In the genomic region with DNA sequence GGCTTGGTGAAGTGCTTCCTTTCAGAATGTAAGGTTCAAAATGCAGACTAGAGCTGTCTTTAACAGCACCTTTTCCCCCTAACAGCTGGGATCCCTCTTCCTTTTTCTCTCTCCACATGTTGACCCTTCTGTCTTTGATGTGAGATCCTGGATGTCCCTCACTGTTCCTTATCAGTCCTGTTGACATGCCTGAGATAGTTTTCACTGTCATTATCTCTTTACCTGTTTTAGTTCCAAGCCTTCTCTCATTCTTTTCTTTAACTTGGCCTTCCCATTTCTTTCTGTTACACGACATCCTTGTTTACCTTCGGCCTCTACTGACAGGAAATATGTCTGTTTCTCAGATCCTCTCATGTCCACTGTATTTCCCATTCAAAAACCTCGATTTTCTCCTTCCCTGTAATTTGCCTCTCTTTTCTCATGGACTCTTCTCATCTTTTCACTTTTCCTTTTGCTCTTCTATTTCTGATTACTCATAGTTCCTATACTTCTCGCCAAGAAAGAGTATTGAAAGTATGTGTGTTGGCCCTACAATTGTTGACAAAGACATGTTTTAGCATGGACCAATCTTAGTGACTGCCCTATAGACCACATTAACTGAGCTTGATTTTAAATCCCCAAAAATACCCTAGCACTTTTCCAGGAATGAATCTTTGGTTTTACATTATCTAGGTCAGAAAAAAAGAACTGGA, we compare ENCODE assay signal across 17 cellular contexts. TPM values are rescaled to one million over a fixed set of nuclear protein-coding genes. Genes with fewer than 3 reads are reported as not detected.
DNase-seq lines count a peak whose midpoint lies in the region; ATAC-seq, FAIRE-seq and TF ChIP-seq lines count a peak whose summit lies in the region.
"Had no signal": no experiment of that assay in that cellular context is flagged by ENCODE, and none has a peak within 500 bp of the region (broad histone marks: within the 10 kb centered on the region; RNA-seq: fewer than 3 reads in every experiment).

No MANE protein-coding gene starts in this region.

- no peak overlapping the region for H3K27ac ChIP-seq in astrocyte (ENCODE audit: low read depth, low read length)
- H3K27ac ChIP-seq in kidney (ENCODE audit: low read depth in 2 of 2, low read length in 2 of 2) = no peak overlapping the region
- H3K27ac ChIP-seq: psoas muscle had no signal

- no peak overlapping the region for H2AFZ ChIP-seq in astrocyte (ENCODE audit: low read depth, low read length)

- no peaks in the 10 kb centered on the region for H3K36me3 Mint-ChIP-seq in stimulated activated naive CD8-positive, alpha-beta T cell treated with anti-CD3 and anti-CD28 coated beads, Interleukin-15, Interleukin-2, amounts not matched to agents 100 ng/mL and 50 ng/mL, for 24 hours (ENCODE audit: low read depth)
- no peaks in the 10 kb centered on the region for H3K36me3 Mint-ChIP-seq in astrocyte (ENCODE audit: low read depth, unreplicated experiment)
- H3K36me3 Mint-ChIP-seq in type B pancreatic cell = no peaks in the 10 kb centered on the region

- no peaks in the 10 kb centered on the region for H4K20me1 ChIP-seq in astrocyte (ENCODE audit: insufficient read depth, low read length)

- DNase-seq in stimulated activated naive CD8-positive, alpha-beta T cell treated with anti-CD3 and anti-CD28 coated beads, Interleukin-15, amount 100 ng/mL, for 72 hours = no peak
- no peak for DNase-seq in astrocyte (ENCODE audit: low read depth)
- no peak for DNase-seq in kidney
- DNase-seq in type B pancreatic cell (ENCODE audit: extremely low spot score, unreplicated experiment) = no peak
- no peak for DNase-seq in NCI-H1417 treated with DMSO at 0.1 percent for 48 hours (lab: John Stamatoyannopoulos, UW)
- DNase-seq in epidermal melanocyte (ENCODE audit: insufficient read length, low spot score) = no peak
- DNase-seq: EL; hippocampal formation; mesenchymal stem cell; NCI-H2081 treated with DMSO at 0.1 percent for 48 hours; psoas muscle; SK-N-SH; stimulated activated CD4-positive, alpha-beta T cell treated with anti-CD3 and anti-CD28 coated beads, Interleukin-2, amount 100 ng/mL, for 48 hours had no signal

- H3K4me1 Mint-ChIP-seq in stimulated activated naive CD8-positive, alpha-beta T cell treated with anti-CD3 and anti-CD28 coated beads, Interleukin-15, Interleukin-2, amounts not matched to agents 100 ng/mL and 50 ng/mL, for 24 hours (ENCODE audit: low read depth) = peaks cover 12% of the 10 kb centered on the region
- H3K4me1 Mint-ChIP-seq in stimulated activated naive CD8-positive, alpha-beta T cell treated with anti-CD3 and anti-CD28 coated beads, Interleukin-15, amount 100 ng/mL, for 72 hours = peaks cover 9% of the 10 kb centered on the region
- peaks cover 4% of the 10 kb centered on the region for H3K4me1 Mint-ChIP-seq in astrocyte (ENCODE audit: low read depth, unreplicated experiment)
- H3K4me1 Mint-ChIP-seq in type B pancreatic cell (ENCODE audit: unreplicated experiment) = peaks cover 10% of the 10 kb centered on the region

- no peak overlapping the region for H3K4me3 ChIP-seq in astrocyte (ENCODE audit: insufficient read depth, low read depth, low read length)
- H3K4me3 ChIP-seq in kidney (ENCODE audit: low read length in 2 of 2) = peak overlapping the region; percentile 4 to 73
- H3K4me3 ChIP-seq: K562 had no signal

- peaks cover 40% of the 10 kb centered on the region for H3K27me3 ChIP-seq in astrocyte (ENCODE audit: insufficient read depth, low read length)

- H3K27ac Mint-ChIP-seq in stimulated activated naive CD8-positive, alpha-beta T cell treated with anti-CD3 and anti-CD28 coated beads, Interleukin-15, Interleukin-2, amounts not matched to agents 100 ng/mL and 50 ng/mL, for 24 hours = no peak overlapping the region
- H3K27ac Mint-ChIP-seq in stimulated activated naive CD8-positive, alpha-beta T cell treated with anti-CD3 and anti-CD28 coated beads, Interleukin-15, amount 100 ng/mL, for 72 hours = no peak overlapping the region
- H3K27ac Mint-ChIP-seq in astrocyte (ENCODE audit: unreplicated experiment) (no peak overlapping the region), type B pancreatic cell (peak overlapping the region; percentile 9)

- peaks cover 10% of the 10 kb centered on the region for H3K4me1 ChIP-seq in astrocyte (ENCODE audit: insufficient read depth, low read length)
- peaks cover 4 to 7% of the 10 kb centered on the region in 2 donors for H3K4me1 ChIP-seq in kidney (ENCODE audit: control insufficient read depth in 1 of 2, insufficient read depth in 1 of 2, low read depth in 1 of 2, low read length in 2 of 2)

- no peaks in the 10 kb centered on the region for H3K79me2 ChIP-seq in astrocyte (ENCODE audit: insufficient read depth, low read length)

- no peak for TF ChIP-seq CTCF in astrocyte (IDR thresholded peaks at IDR 0.05; ENCODE audit: insufficient read depth, low read depth, low read length)
- no peak for TF ChIP-seq CTCF in kidney (IDR thresholded peaks at IDR 0.05; ENCODE audit: borderline replicate concordance, extremely low read depth, insufficient read depth)
- no peak for TF ChIP-seq CTCF in type B pancreatic cell (conservative IDR thresholded peaks at IDR 0.05)

- no peaks in the 10 kb centered on the region for H3K36me3 ChIP-seq in astrocyte (ENCODE audit: insufficient read depth, low read length)
- no peaks in the 10 kb centered on the region for H3K36me3 ChIP-seq in kidney (ENCODE audit: control insufficient read depth in 1 of 2, insufficient read depth in 2 of 2, low read length in 2 of 2)

- FAIRE-seq in astrocyte (lab: Jason Lieb, UNC) (peak; percentile 9), kidney (lab: Jason Lieb, UNC) (no peak)
- FAIRE-seq: GM18507, K562 had no signal

- H3K9ac ChIP-seq in astrocyte (ENCODE audit: low read length) (no peak overlapping the region), kidney (ENCODE audit: low read length in 2 of 2) (peak overlapping the region in 1 of 2 donors; percentile 74)
- H3K9ac ChIP-seq: SK-N-SH had no signal

- no peaks in the 10 kb centered on the region for H3K9me3 Mint-ChIP-seq in stimulated activated naive CD8-positive, alpha-beta T cell treated with anti-CD3 and anti-CD28 coated beads, Interleukin-15, Interleukin-2, amounts not matched to agents 100 ng/mL and 50 ng/mL, for 24 hours
- no peaks in the 10 kb centered on the region for H3K9me3 Mint-ChIP-seq in stimulated activated naive CD8-positive, alpha-beta T cell treated with anti-CD3 and anti-CD28 coated beads, Interleukin-15, amount 100 ng/mL, for 72 hours
- H3K9me3 Mint-ChIP-seq in astrocyte (ENCODE audit: unreplicated experiment) (no peaks in the 10 kb centered on the region), type B pancreatic cell (no peaks in the 10 kb centered on the region)

- peak overlapping the region; percentile 27 for H3K4me3 Mint-ChIP-seq in stimulated activated naive CD8-positive, alpha-beta T cell treated with anti-CD3 and anti-CD28 coated beads, Interleukin-15, Interleukin-2, amounts not matched to agents 100 ng/mL and 50 ng/mL, for 24 hours
- peak overlapping the region in 1 of 2 donors; percentile 73 for H3K4me3 Mint-ChIP-seq in stimulated activated naive CD8-positive, alpha-beta T cell treated with anti-CD3 and anti-CD28 coated beads, Interleukin-15, amount 100 ng/mL, for 72 hours
- H3K4me3 Mint-ChIP-seq in astrocyte (ENCODE audit: unreplicated experiment) (peak overlapping the region; percentile 77), type B pancreatic cell (peak overlapping the region; percentile 77)

- H3K4me2 ChIP-seq in astrocyte (ENCODE audit: low read length) = no peak overlapping the region

- peaks cover 46% of the 10 kb centered on the region for H3K27me3 Mint-ChIP-seq in stimulated activated naive CD8-positive, alpha-beta T cell treated with anti-CD3 and anti-CD28 coated beads, Interleukin-15, Interleukin-2, amounts not matched to agents 100 ng/mL and 50 ng/mL, for 24 hours
- peaks cover 22% of the 10 kb centered on the region for H3K27me3 Mint-ChIP-seq in stimulated activated naive CD8-positive, alpha-beta T cell treated with anti-CD3 and anti-CD28 coated beads, Interleukin-15, amount 100 ng/mL, for 72 hours
- H3K27me3 Mint-ChIP-seq in astrocyte (ENCODE audit: low read depth, unreplicated experiment) (peaks cover 20% of the 10 kb centered on the region), type B pancreatic cell (peaks cover 43% of the 10 kb centered on the region)

- intact Hi-C loops in kidney (cut with DNase I) = no loop called here

- ATAC-seq in stimulated activated naive CD8-positive, alpha-beta T cell treated with anti-CD3 and anti-CD28 coated beads, Interleukin-15, amount 100 ng/mL, for 72 hours = no peak
- ATAC-seq in GM21576 (IDR thresholded peaks at IDR 0.05; ENCODE audit: unreplicated experiment) = no peak
- ATAC-seq: K562, psoas muscle had no signal

- H3K9me3 ChIP-seq in astrocyte (ENCODE audit: insufficient read depth, low read depth, low read length) = no peaks in the 10 kb centered on the region
- H3K9me3 ChIP-seq in kidney (ENCODE audit: control insufficient read depth in 1 of 2, low read length in 2 of 2) = no peaks in the 10 kb centered on the region
- H3K9me3 ChIP-seq: psoas muscle, SK-N-SH had no signal

RNA-seq across cellular contexts. Expression of a gene that starts 1.2 kb away (rescaled TPM):
- 6.2 and 6.8 TPM in 2 replicates for total RNA-seq in astrocyte
- total RNA-seq in kidney = 5.0 TPM
- polyA plus RNA-seq in kidney (ENCODE audit: insufficient read depth, low read depth, low replicate concordance) = 3.3 TPM
- total RNA-seq in type B pancreatic cell (ENCODE audit: low replicate concordance) = 4.8 and 8.4 TPM in 2 replicates
- total RNA-seq: K562 had no signal
- polyA plus RNA-seq: K562 had no signal

RNA-seq across cellular contexts. Expression of a gene that starts 50.5 kb away (rescaled TPM):
- total RNA-seq in astrocyte (621 and 623 TPM in 2 replicates), kidney (118 TPM), type B pancreatic cell (ENCODE audit: low replicate concordance) (46.7 and 149 TPM in 2 replicates)
- 38.0 TPM for polyA plus RNA-seq in kidney (ENCODE audit: insufficient read depth, low read depth, low replicate concordance)
